In the genomic region with DNA sequence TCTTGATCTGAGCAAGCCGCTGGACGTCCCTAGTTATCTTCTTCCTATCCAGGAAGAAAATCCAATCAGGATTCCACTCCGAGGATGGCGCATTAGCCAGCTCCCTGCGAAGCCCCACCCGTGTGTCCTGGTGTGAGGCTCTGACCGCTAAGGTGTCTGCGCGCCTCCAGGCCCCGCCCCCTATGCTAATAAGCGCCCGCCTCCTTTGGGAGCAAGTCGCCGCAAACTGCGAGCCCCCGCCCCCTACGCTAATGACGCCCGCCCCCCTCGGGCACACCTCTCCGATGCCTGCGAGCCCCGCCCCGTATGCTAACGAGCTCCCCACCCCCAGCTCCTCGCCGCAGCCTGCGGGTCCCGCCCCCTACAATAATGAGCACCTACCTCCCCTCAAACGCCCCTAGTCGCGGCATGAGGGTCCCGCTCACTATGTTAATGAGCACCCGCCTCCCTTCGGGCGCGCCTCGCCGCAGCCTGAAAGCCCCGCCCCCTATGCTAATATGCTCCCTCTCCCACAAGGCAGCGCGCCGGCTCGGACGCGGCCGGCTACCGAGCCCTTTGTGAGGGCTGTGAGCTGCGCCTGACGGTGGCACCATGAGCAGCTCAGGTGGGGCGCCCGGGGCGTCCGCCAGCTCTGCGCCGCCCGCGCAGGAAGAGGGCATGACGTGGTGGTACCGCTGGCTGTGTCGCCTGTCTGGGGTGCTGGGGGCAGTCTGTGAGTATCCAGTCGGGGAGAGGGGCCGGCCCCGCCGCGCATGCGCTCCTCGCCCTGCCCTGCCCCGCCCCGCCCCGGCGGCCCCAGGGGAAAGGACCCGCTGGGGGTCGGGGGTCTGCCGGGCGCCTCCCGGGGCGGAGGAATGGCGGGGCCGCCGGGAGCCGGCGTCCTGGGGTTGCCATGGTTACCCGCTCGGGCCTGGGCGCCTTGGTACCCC, we compare ENCODE assay signal across 8 cellular contexts. TPM values are rescaled to one million over a fixed set of nuclear protein-coding genes. Genes with fewer than 3 reads are reported as not detected.
DNase-seq lines count a peak whose midpoint lies in the region; ATAC-seq and FAIRE-seq lines count a peak whose summit lies in the region.

A gene (plus strand): TSS at position 503 of the 929 bp plus-strand sequence. CDS start 89 bp downstream, at position 592.

- H3K4me3 ChIP-seq in endocrine pancreas (ENCODE audit: control insufficient read depth, insufficient read depth, low read length) = peak within 1 kb of the TSS; percentile 22

- no peaks in the 10 kb centered on the region for H3K36me3 ChIP-seq in endocrine pancreas (ENCODE audit: control insufficient read depth, insufficient read depth, low read length)

- H3K9me3 ChIP-seq in endocrine pancreas (ENCODE audit: control insufficient read depth, low read length) = no peaks in the 10 kb centered on the region

- H3K9ac ChIP-seq in endocrine pancreas (ENCODE audit: control insufficient read depth, insufficient read depth, low read length) = peak within 1 kb of the TSS; percentile 87

- peak; percentile 46 for DNase-seq in CMK (ENCODE audit: low read depth)
- peak; percentile 95 for DNase-seq in HTR-8/SVneo (ENCODE audit: insufficient read length, low spot score)
- DNase-seq in NOMO-1 (lab: John Stamatoyannopoulos, UW; ENCODE audit: unreplicated experiment in 2 of 2) = peak; percentile 90 to 95
- DNase-seq in activated CD8-positive, alpha-beta memory T cell treated with anti-CD3 and anti-CD28 coated beads, Interleukin-2, amount 50 U/mL, for 1 hour (ENCODE audit: extremely low read depth) = peak; percentile 80
- peak; percentile 97 for DNase-seq in mesenteric fat pad (ENCODE audit: low spot score)
- DNase-seq in stimulated activated CD8-positive, alpha-beta memory T cell treated with anti-CD3 and anti-CD28 coated beads, Interleukin-12 subunit alpha, Interleukin-12 subunit beta, amount 100 ng/mL, for 4 hours (ENCODE audit: low read depth) = peak; percentile 87

- ATAC-seq in GM21360 (IDR thresholded peaks at IDR 0.05; ENCODE audit: unreplicated experiment) = peak; percentile 70

- FAIRE-seq in HTR-8/SVneo (lab: Jason Lieb, UNC) = peak; percentile 36

- no peaks in the 10 kb centered on the region for H3K27me3 ChIP-seq in endocrine pancreas (ENCODE audit: control insufficient read depth, insufficient read depth, low read length)

- H3K4me1 ChIP-seq in endocrine pancreas (ENCODE audit: control insufficient read depth, insufficient read depth, low read length) = no peaks in the 10 kb centered on the region

RNA-seq across cellular contexts. Expression of the gene that starts here (rescaled TPM):
- total RNA-seq in mesenteric fat pad = 9.3 TPM

Comparison
In these comparisons a context has a peak if more than half of its experiments do, and no peak if none do; other contexts are left out.
1. Peak in every context shown above with its lines: DNase-seq, ATAC-seq and H3K4me3 ChIP-seq.
2. DNase-seq: peak in every context shown above with its lines; median percentile 97 in mesenteric fat pad; 95 in HTR-8/SVneo; 92 in NOMO-1; 87 in stimulated activated CD8-positive, alpha-beta memory T cell treated with anti-CD3 and anti-CD28 coated beads, Interleukin-12 subunit alpha, Interleukin-12 subunit beta, amount 100 ng/mL, for 4 hours; 80 in activated CD8-positive, alpha-beta memory T cell treated with anti-CD3 and anti-CD28 coated beads, Interleukin-2, amount 50 U/mL, for 1 hour; 46 in CMK.